8 cellular contexts compared by ENCODE assay signal in genomic region chrX:130339408-130340222, GRCh38. TPM values are rescaled to one million over a fixed set of nuclear protein-coding genes. Genes with fewer than 3 reads are reported as not detected.
DNase-seq lines count a peak whose midpoint lies in the region; ATAC-seq, FAIRE-seq and TF ChIP-seq lines count a peak whose summit lies in the region.

TSS of gene SLC25A14 (plus strand) at chrX:130339919. CDS start at chrX:130340279, 360 bp downstream.

- no peaks in the 10 kb centered on the region for H3K36me3 ChIP-seq in adipocyte (ENCODE audit: control insufficient read depth, insufficient read depth, low read length, severe bottlenecking)
- no peaks in the 10 kb centered on the region for H3K36me3 ChIP-seq in prostate gland

- H3K9ac ChIP-seq in adipocyte (ENCODE audit: low read length), result peak within 1 kb of the TSS; percentile 82

- peak; percentile 27 for TF ChIP-seq POLR2A in prostate gland (IDR thresholded peaks at IDR 0.05)

- H3K27ac ChIP-seq in prostate gland, result peak within 1 kb of the TSS in 1 of 2 donors; percentile 62

- H3K27me3 ChIP-seq in adipocyte (replicated peaks; ENCODE audit: control insufficient read depth, insufficient read depth, low read length), result peaks cover 3% of the 10 kb centered on the region
- H3K27me3 ChIP-seq in prostate gland (replicated peaks; ENCODE audit: insufficient read depth), result no peaks in the 10 kb centered on the region

- H3K9me3 ChIP-seq in adipocyte (ENCODE audit: control insufficient read depth, low read length), result no peaks in the 10 kb centered on the region
- no peaks in the 10 kb centered on the region for H3K9me3 ChIP-seq in prostate gland

- peaks cover 12 to 21% (median 19%) of the 10 kb centered on the region in 3 donors for H3K4me1 Mint-ChIP-seq in T-cell

- CTCF ChIA-PET in T-cell (lab: Charles Lee), result interaction anchor here in 1 of 2 donors (0.6 kb wide), 1 partner anchor 364 kb away, joined by 3 read pairs; no protein-coding TSS in a partner anchor

- peak within 1 kb of the TSS; percentile 85 to 92 (median 89) for H3K4me3 Mint-ChIP-seq in T-cell

- H3K27ac Mint-ChIP-seq in T-cell, result peak within 1 kb of the TSS; percentile 78 to 84

- ATAC-seq in HG02798 (IDR thresholded peaks at IDR 0.05; ENCODE audit: poor library complexity, unreplicated experiment) (peak; percentile 99), T-cell (replicated peaks in 1 of 4) (peak; percentile 85 to 94 (median 92)), left cardiac atrium (peak; percentile 94 to 99)

- no peaks in the 10 kb centered on the region for H3K4me1 ChIP-seq in adipocyte (ENCODE audit: control insufficient read depth, insufficient read depth, low read length)
- no peaks in the 10 kb centered on the region for H3K4me1 ChIP-seq in prostate gland (replicated peaks)

- H3K27me3 Mint-ChIP-seq in T-cell, result peaks cover 0 to 21% of the 10 kb centered on the region in 2 donors

- POLR2A ChIA-PET in T-cell (lab: Charles Lee), result no interaction called here

- H3K36me3 Mint-ChIP-seq in T-cell, result peaks cover 4% of the 10 kb centered on the region

- under 1% methylated on average over 36 of the region's 55 CpGs for WGBS in prostate gland

- intact Hi-C loops in left cardiac atrium (cut with DNase I) (no loop called here), prostate gland (cut with DNase I) (no loop called here)

- no peaks in the 10 kb centered on the region for H3K9me3 Mint-ChIP-seq in T-cell

- H3K4me3 ChIP-seq in adipocyte (ENCODE audit: low read length) (peak within 1 kb of the TSS; percentile 89), prostate gland (peak within 1 kb of the TSS; percentile 53 to 54)

- peak; percentile 59 for DNase-seq in GM13977 (ENCODE audit: low spot score)
- peak; percentile 19 for DNase-seq in NCI-H1417 treated with DMSO at 0.1 percent for 48 hours (lab: John Stamatoyannopoulos, UW)
- DNase-seq in T-cell, result peak; percentile 45 to 76 (median 66)
- DNase-seq in adipocyte (ENCODE audit: low read depth), result peak; percentile 84
- peak; percentile 81 for DNase-seq in left cardiac atrium
- DNase-seq in prostate gland (ENCODE audit: low spot score), result peak; percentile 61
- DNase-seq in urothelium cell line (ENCODE audit: low spot score), result peak; percentile 46

- TF ChIP-seq CTCF in GM13977 (IDR thresholded peaks at IDR 0.05; ENCODE audit: extremely low read depth, insufficient read depth, missing control alignments) (no peak), prostate gland (IDR thresholded peaks at IDR 0.05) (no peak)

- no peak for FAIRE-seq in urothelium cell line (lab: Jason Lieb, UNC)

- in situ Hi-C loops in GM13977 (cut with MboI; ENCODE audit: low pct_unique_long_range_greater_than_20kb, low sequenced_read_pairs, unreplicated experiment), result no loop called here

RNA-seq across cellular contexts. Expression of gene SLC25A14, which starts in this region (rescaled TPM):
- total RNA-seq in T-cell, result 10 to 100 TPM; 12.4 to 16.1 (median 12.9) TPM
- total RNA-seq in left cardiac atrium, result 1 to 10 TPM; 5.5 to 6.5 TPM
- 10 to 100 TPM; 11.2 to 18.6 TPM for total RNA-seq in prostate gland

Comparison
In these comparisons a context has a peak if more than half of its experiments do, and no peak if none do; other contexts are left out.
1. DNase-seq: peak in every context shown above with its lines; median percentile 84 in adipocyte; 81 in left cardiac atrium; 66 in T-cell; 61 in prostate gland; 59 in GM13977; 46 in urothelium cell line; 19 in NCI-H1417 treated with DMSO at 0.1 percent for 48 hours.